Comparison of ENCODE assay signal across 1 cellular context in the genomic region with DNA sequence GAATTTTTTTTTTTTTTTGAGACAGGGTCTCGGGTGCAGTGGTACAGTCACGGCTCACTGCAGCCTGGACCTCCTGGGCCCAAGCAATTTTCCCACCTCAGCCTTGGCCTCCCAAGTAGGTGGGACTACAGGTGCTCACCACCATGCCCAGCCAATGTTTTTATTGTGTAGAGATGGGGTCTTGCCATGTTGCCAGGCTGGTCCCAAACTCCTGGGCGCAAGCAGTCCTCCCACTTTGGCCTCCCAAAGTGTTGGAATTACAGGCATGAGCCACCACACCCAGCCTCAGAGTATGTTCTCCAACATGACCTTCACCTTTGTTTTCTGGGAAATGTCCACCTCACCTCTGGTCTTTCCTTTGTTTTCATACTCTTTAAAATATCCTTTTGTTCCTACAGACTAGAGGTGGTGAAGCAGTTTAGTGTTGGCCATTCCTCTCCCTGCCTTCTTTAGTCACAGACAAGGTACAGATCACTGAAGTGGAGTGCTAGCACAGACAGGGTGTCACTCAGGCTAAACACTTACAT.
TF ChIP-seq lines count a peak whose summit lies in the region.

No MANE protein-coding gene starts in this region.

TF ChIP-seq in GM12891, 5 proteins besides CTCF, POLR2A, EP300 and RAD21 (continued from another document):
- no peak for TF ChIP-seq PAX5 (IDR thresholded peaks at IDR 0.05; ENCODE audit: insufficient read depth, low read length, severe bottlenecking)
- no peak for TF ChIP-seq SPI1 (IDR thresholded peaks at IDR 0.05; ENCODE audit: low read depth, low read length)
- no peak for TF ChIP-seq POU2F2 (IDR thresholded peaks at IDR 0.05; ENCODE audit: low read depth, low read length)
